Comparison of ENCODE assay signal across 8 cellular contexts in the genomic region with DNA sequence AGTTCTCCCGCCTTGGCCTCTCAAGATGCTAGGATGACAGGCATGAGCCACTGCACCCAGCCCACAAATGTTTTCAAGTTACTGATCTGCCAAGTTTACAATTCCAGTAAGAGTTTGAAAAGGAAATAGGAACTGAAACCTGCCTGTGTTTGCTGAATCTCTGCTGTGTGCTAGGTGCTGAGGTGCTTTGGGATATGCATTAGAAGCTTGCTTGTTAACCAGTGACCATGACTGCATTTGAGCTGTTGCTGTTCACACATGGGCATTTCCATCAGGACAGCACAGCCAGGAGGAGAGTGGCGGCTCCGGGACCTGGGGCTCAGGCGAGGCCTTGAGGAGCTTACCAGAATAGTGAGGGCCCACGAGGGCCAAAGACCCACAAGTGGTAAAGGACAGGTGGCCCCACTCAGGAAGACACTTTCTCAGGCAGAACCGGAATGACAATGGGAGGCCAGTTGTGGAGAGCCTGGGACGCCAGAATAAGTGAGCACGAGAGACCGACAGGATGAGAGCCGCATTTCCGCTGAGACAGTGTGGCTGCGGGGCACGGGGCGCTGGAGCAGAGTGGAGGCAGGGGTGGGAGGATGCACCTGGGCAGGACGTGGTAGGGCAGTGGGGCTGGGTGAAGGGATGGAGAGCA. TPM values are rescaled to one million over a fixed set of nuclear protein-coding genes. Genes with fewer than 3 reads are reported as not detected.
DNase-seq lines count a peak whose midpoint lies in the region; ATAC-seq lines count a peak whose summit lies in the region.

No MANE protein-coding gene starts in this region.

- peaks cover 30% of the 10 kb centered on the region for H3K79me2 ChIP-seq in GM23248 (ENCODE audit: insufficient read depth)

- ATAC-seq in GM18511 (IDR thresholded peaks at IDR 0.05; ENCODE audit: unreplicated experiment) = peak; percentile 90
- ATAC-seq in GM21515 (IDR thresholded peaks at IDR 0.05; ENCODE audit: unreplicated experiment) = peak; percentile 78
- peak; percentile 81 for ATAC-seq in HG03571 (IDR thresholded peaks at IDR 0.05; ENCODE audit: unreplicated experiment)

- H3K36me3 ChIP-seq in GM23248 (ENCODE audit: low read depth) = peaks cover 11% of the 10 kb centered on the region

- H4K20me1 ChIP-seq in GM23248 (ENCODE audit: insufficient read depth) = no peaks in the 10 kb centered on the region

- DNase-seq in iPS-NIHi11 (ENCODE audit: low spot score) (peak; percentile 49), NCI-H2171 treated with DMSO at 0.1 percent for 48 hours (lab: John Stamatoyannopoulos, UW) (no peak), GM23248 (no peak), 8988T (no peak), NCI-H2029 (lab: John Stamatoyannopoulos, UW) (no peak)

- no peaks in the 10 kb centered on the region for H3K9me2 ChIP-seq in GM23248 (ENCODE audit: insufficient read depth)

- no peak overlapping the region for H3K4me3 ChIP-seq in GM23248

- H3F3A ChIP-seq in GM23248 (ENCODE audit: insufficient read depth) = no peaks in the 10 kb centered on the region

- H3K4me2 ChIP-seq in GM23248 (ENCODE audit: unreplicated experiment) = no peak overlapping the region

- no peaks in the 10 kb centered on the region for H3K4me1 ChIP-seq in GM23248 (ENCODE audit: insufficient read depth)

- WGBS in GM23248 (ENCODE audit: low coverage in 1 of 2, low lambda C conversion rate in 2 of 2, missing lambda C conversion rate in 2 of 2), 2 experiments = 92 to 95% methylated on average over 13 to 15 of the region's 15 CpGs

- no peak overlapping the region for H3K9ac ChIP-seq in GM23248

- H3K27ac ChIP-seq in GM23248 = no peak overlapping the region

- no peak overlapping the region for H2AFZ ChIP-seq in GM23248

- H3K9me3 ChIP-seq in GM23248 (ENCODE audit: low read depth) = no peaks in the 10 kb centered on the region

- no peaks in the 10 kb centered on the region for H3K27me3 ChIP-seq in GM23248 (replicated peaks; ENCODE audit: insufficient read depth)

- in situ Hi-C loops in GM23248 (cut with MboI) = no loop called here

RNA-seq across cellular contexts. Expression of a gene that starts 54.5 kb away (rescaled TPM):
- 36.5 and 52.1 TPM in 2 replicates for total RNA-seq in GM23248 (2014; rRNA removed; shearing (Covaris generic))
- polyA plus RNA-seq in GM23248 (2016; fragmentation: Nextera tagmentation; extraction: Ambion mirVana) = 10.1 and 13.8 TPM in 2 replicates
